ENCODE assay signal across 34 cellular contexts in genomic region chr7:73876973-73877372, GRCh38. TPM values are rescaled to one million over a fixed set of nuclear protein-coding genes. Genes with fewer than 3 reads are reported as not detected.
"Had no signal": no experiment of that assay in that cellular context is flagged by ENCODE, and none has a peak within 500 bp of the region (broad histone marks: within the 10 kb centered on the region; RNA-seq: fewer than 3 reads in every experiment).

No MANE protein-coding gene starts in this region.

- ATAC-seq: foreskin keratinocyte; gastroesophageal sphincter; heart left ventricle; left lobe of liver; mucosa of descending colon; sciatic nerve; stimulated activated effector memory CD8-positive, alpha-beta T cell treated with anti-CD3 and anti-CD28 coated beads, Interleukin-12 subunit alpha, Interleukin-12 subunit beta, amount 100 ng/mL, for 72 hours; upper lobe of right lung had no signal

- H3K4me1 ChIP-seq: foreskin keratinocyte, prostate gland had no signal

- H3K4me3 ChIP-seq: coronary artery, esophagus muscularis mucosa, gastroesophageal sphincter, heart left ventricle, lung, mucosa of descending colon, prostate gland, right atrium auricular region, stomach, tibial nerve, upper lobe of right lung, uterus had no signal

- H3K36me3 ChIP-seq: esophagus muscularis mucosa, gastroesophageal sphincter, heart left ventricle, prostate gland, right atrium auricular region, stomach, tibial nerve, upper lobe of right lung, uterus had no signal

- H3K9me3 ChIP-seq: esophagus muscularis mucosa, gastroesophageal sphincter, heart left ventricle, mucosa of descending colon, prostate gland, right atrium auricular region, stomach, tibial nerve, upper lobe of right lung, uterus had no signal

- H3K27me3 ChIP-seq: esophagus muscularis mucosa, gastroesophageal sphincter, heart left ventricle, right atrium auricular region, upper lobe of right lung, uterus had no signal

- H3K27ac ChIP-seq: esophagus muscularis mucosa, foreskin keratinocyte, gastroesophageal sphincter, heart left ventricle, prostate gland, right atrium auricular region, stomach, tibial nerve, upper lobe of right lung, uterus had no signal

- DNase-seq: dermis blood vessel endothelial cell; effector memory CD4-positive, alpha-beta T cell; foreskin keratinocyte; hippocampal formation; immature natural killer cell; islet precursor cell; naive B cell; stimulated activated CD4-positive, alpha-beta T cell treated with anti-CD3 and anti-CD28 coated beads, Interleukin-2, amount 100 ng/mL, for 24 hours; stimulated activated CD4-positive, alpha-beta T cell treated with anti-CD3 and anti-CD28 coated beads, Interleukin-4, amount 100 ng/mL, for 24 hours; stimulated activated naive CD4-positive, alpha-beta T cell treated with Interleukin-2 at 50 U/mL for 16 hours; stomach; upper lobe of right lung; uterus had no signal

RNA-seq across cellular contexts. Expression of gene TMEM270, which starts 16.0 kb away (rescaled TPM):
- total RNA-seq: dermis blood vessel endothelial cell; endothelial cell of umbilical vein; epithelial cell of proximal tubule; esophagus muscularis mucosa; fibroblast of lung; foreskin keratinocyte; gastroesophageal sphincter; heart left ventricle; left lobe of liver; liver; mucosa of descending colon; natural killer cell treated with Interleukin-12 subunit alpha and Interleukin-12 subunit beta and Interleukin-15 and Interleukin-18, amount 100 ng/mL, for 72 hours; neural crest cell; osteoblast; right atrium auricular region; sciatic nerve; stomach; subcutaneous adipose tissue; temporal lobe; tibial nerve; upper lobe of right lung had no signal
- polyA plus RNA-seq: endothelial cell of umbilical vein, fibroblast of lung, foreskin keratinocyte, heart left ventricle, immature natural killer cell, stomach had no signal

RNA-seq across cellular contexts. Expression of gene METTL27, which starts 34.7 kb away (rescaled TPM):
- total RNA-seq: natural killer cell treated with Interleukin-12 subunit alpha and Interleukin-12 subunit beta and Interleukin-15 and Interleukin-18, amount 100 ng/mL, for 72 hours had no signal

RNA-seq across cellular contexts. Expression of gene CLDN4, which starts 46.2 kb away (rescaled TPM):
- total RNA-seq: natural killer cell treated with Interleukin-12 subunit alpha and Interleukin-12 subunit beta and Interleukin-15 and Interleukin-18, amount 100 ng/mL, for 72 hours had no signal
- polyA plus RNA-seq: immature natural killer cell had no signal
